In the genomic region with DNA sequence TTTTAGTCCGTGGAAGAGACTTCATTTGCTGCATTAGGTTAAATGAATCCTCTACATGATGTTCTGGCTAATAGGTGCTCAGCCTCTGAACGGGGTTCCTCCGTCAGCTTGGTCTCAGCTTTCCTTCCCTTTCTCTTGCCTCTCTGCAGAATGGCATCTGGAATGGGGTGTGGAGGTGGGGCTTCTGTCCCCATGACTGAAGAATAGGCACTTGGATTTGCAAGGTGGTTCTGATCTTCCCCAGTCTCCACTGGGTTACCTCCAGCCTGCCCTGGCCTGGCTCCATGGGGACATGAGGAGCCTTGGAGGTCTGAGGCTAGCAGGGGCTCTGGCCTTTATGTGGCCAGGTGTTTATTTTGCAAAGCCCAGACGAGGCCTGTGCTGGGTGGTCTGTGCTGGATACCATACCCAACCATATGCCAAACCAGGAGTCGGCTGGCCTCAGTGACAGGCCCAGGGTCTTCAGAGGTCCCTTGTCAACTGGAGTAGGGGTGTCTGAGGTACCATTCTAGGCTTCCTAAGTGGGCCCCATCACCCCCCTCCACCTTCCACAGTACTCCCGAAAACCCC, we compare ENCODE assay signal across 22 cellular contexts. TPM values are rescaled to one million over a fixed set of nuclear protein-coding genes. Genes with fewer than 3 reads are reported as not detected.
A peak's percentile ranks its signal among the peaks of the same experiment; 100 is the strongest.
DNase-seq lines count a peak whose midpoint lies in the region; ATAC-seq, FAIRE-seq and TF ChIP-seq lines count a peak whose summit lies in the region.
"Had no signal": no experiment of that assay in that cellular context is flagged by ENCODE, and none has a peak within 500 bp of the region (broad histone marks: within the 10 kb centered on the region; RNA-seq: fewer than 3 reads in every experiment).

No MANE protein-coding gene starts in this region.

- 70% methylated on average over 6 of the region's 6 CpGs for WGBS in K562 (ENCODE audit: insufficient coverage, low coverage, missing lambda C conversion rate)
- 93 to 94% methylated on average over 2 to 6 of the region's 6 CpGs for WGBS in endodermal cell (ENCODE audit: insufficient coverage in 1 of 2, insufficient read length in 1 of 2), 2 experiments
- WGBS in trophoblast cell (ENCODE audit: extremely low coverage, insufficient coverage, insufficient read length) = no CpG with 5 or more reads among the region's 6 CpGs

- H3K27ac ChIP-seq in K562 (ENCODE audit: extremely low read depth, low read depth, low read length) (no peak overlapping the region), endodermal cell (ENCODE audit: low read depth, low read length) (no peak overlapping the region), trophoblast cell (ENCODE audit: low read depth, low read length) (no peak overlapping the region), vagina (no peak overlapping the region), SJCRH30 (no peak overlapping the region)
- H3K27ac ChIP-seq: BLaER1, C4-2B had no signal

- no peak overlapping the region for H3K14ac ChIP-seq in trophoblast cell (ENCODE audit: low read length)

- no peak for TF ChIP-seq POLR2A in K562 (conservative IDR thresholded peaks at IDR 0.05)
- TF ChIP-seq POLR2A in vagina (IDR thresholded peaks at IDR 0.05) = no peak

- no TSS peak for BruUV-seq in K562 (replicated peaks; lab: Mats Ljungman, UMichigan)

- H3K79me2 ChIP-seq in K562 (ENCODE audit: control insufficient read depth, insufficient read depth, low read length) (no peaks in the 10 kb centered on the region), trophoblast cell (ENCODE audit: control insufficient read depth, insufficient read depth, low read length, poor library complexity) (no peaks in the 10 kb centered on the region)

- in situ Hi-C loops in K562 (cut with MboI) = no loop called here

- peak overlapping the region; percentile 55 for H2BK12ac ChIP-seq in trophoblast cell (ENCODE audit: low read length)

- H3K79me1 ChIP-seq in trophoblast cell (ENCODE audit: low read length) = peaks cover 14% of the 10 kb centered on the region

- intact Hi-C loops in K562 (cut with micrococcal nuclease) = no loop called here
- intact Hi-C loops in vagina (cut with DNase I) = no loop called here

- no peak overlapping the region for H3K4me2 ChIP-seq in K562 (ENCODE audit: insufficient read depth, low read length)
- no peak overlapping the region for H3K4me2 ChIP-seq in trophoblast cell (ENCODE audit: low read length)
- H3K4me2 ChIP-seq: BLaER1 had no signal

- H4K12ac ChIP-seq in trophoblast cell (ENCODE audit: low read depth, low read length) = no peak overlapping the region

- H3K36me3 Mint-ChIP-seq in endodermal cell (ENCODE audit: low read depth) = no peaks in the 10 kb centered on the region
- H3K36me3 Mint-ChIP-seq: CD4-positive, CD25-positive, alpha-beta regulatory T cell; CD8-positive, alpha-beta T cell had no signal

- no peak overlapping the region for H3K18ac ChIP-seq in trophoblast cell (ENCODE audit: low read length)

- DNase-seq in K562 (ENCODE audit: extremely low read depth in 1 of 4, low spot score in 3 of 4) (no peak), endodermal cell (peak; percentile 24), trophoblast cell (no peak), vagina (ENCODE audit: extremely low spot score in 2 of 2) (peak; percentile 77 to 79), SJCRH30 (no peak), 8988T (no peak)
- DNase-seq in activated CD4-positive, CD25-positive, alpha-beta regulatory T cell (lab: John Stamatoyannopoulos, UW) = no peak
- DNase-seq: Caco-2; CD4-positive, CD25-positive, alpha-beta regulatory T cell; CD8-positive, alpha-beta T cell; DMS79; EL; GDM1; GOT3; H7; HCEC 1CT had no signal

- H3K9ac ChIP-seq in K562 (ENCODE audit: insufficient read depth in 1 of 2, low read depth in 2 of 2, low read length in 2 of 2) (no peak overlapping the region), endodermal cell (ENCODE audit: extremely low read depth, low read length, poor library complexity, severe bottlenecking) (no peak overlapping the region), trophoblast cell (ENCODE audit: low read length) (no peak overlapping the region)
- H3K9ac ChIP-seq: BLaER1 had no signal

- H2BK120ac ChIP-seq in trophoblast cell (ENCODE audit: insufficient read depth, low read length, poor library complexity) = no peak overlapping the region

- CTCF ChIA-PET in K562 (lab: Yijun Ruan, JAX; ENCODE audit: low intra/inter-chr PET ratio) = no interaction called here

- H3K4ac ChIP-seq in trophoblast cell (ENCODE audit: low read depth, low read length) = no peak overlapping the region

- H3K4me3 Mint-ChIP-seq in endodermal cell = no peak overlapping the region
- H3K4me3 Mint-ChIP-seq: B cell; CD4-positive, CD25-positive, alpha-beta regulatory T cell; CD8-positive, alpha-beta T cell had no signal

- H3K23ac ChIP-seq in trophoblast cell (ENCODE audit: low read length) = no peak overlapping the region

- peaks cover 9 to 12% of the 10 kb centered on the region in 2 experiments for H3K4me1 ChIP-seq in K562 (replicated peaks in 1 of 2; ENCODE audit: control insufficient read depth in 2 of 2, insufficient read depth in 2 of 2, low read length in 2 of 2)
- peaks cover 11% of the 10 kb centered on the region for H3K4me1 ChIP-seq in endodermal cell (ENCODE audit: control insufficient read depth, insufficient read depth, low read length)
- H3K4me1 ChIP-seq in trophoblast cell (ENCODE audit: control insufficient read depth in 1 of 2, insufficient read depth in 2 of 2, low read length in 2 of 2) = peaks cover 13 to 14% of the 10 kb centered on the region in 2 experiments
- peaks cover 1% of the 10 kb centered on the region for H3K4me1 ChIP-seq in vagina
- peaks cover 15% of the 10 kb centered on the region for H3K4me1 ChIP-seq in SJCRH30
- H3K4me1 ChIP-seq: BLaER1 had no signal

- no peak for ATAC-seq in K562
- ATAC-seq: CD8-positive, alpha-beta T cell; GM12878 had no signal

- H3K9me3 Mint-ChIP-seq in endodermal cell = peaks cover 9% of the 10 kb centered on the region
- H3K9me3 Mint-ChIP-seq: CD4-positive, CD25-positive, alpha-beta regulatory T cell; CD8-positive, alpha-beta T cell had no signal

- TF ChIP-seq RAD21 in K562 (CRISPR knock-in tag; conservative IDR thresholded peaks at IDR 0.05 in 1 of 2, IDR thresholded peaks at IDR 0.05 in 1 of 2) = no peak

- H2AFZ ChIP-seq in K562 (ENCODE audit: low read depth, low read length) (peak overlapping the region; percentile 95), trophoblast cell (ENCODE audit: insufficient read depth, low read length, poor library complexity) (no peak overlapping the region)

- H3K27me3 Mint-ChIP-seq in endodermal cell (ENCODE audit: insufficient read depth) = peaks cover 2% of the 10 kb centered on the region

- peak overlapping the region; percentile 71 for H4K91ac ChIP-seq in trophoblast cell (ENCODE audit: low read depth, low read length)

- H4K8ac ChIP-seq in trophoblast cell (ENCODE audit: low read depth, low read length) = no peak overlapping the region

- H4K20me1 ChIP-seq in K562 (replicated peaks; ENCODE audit: control insufficient read depth, insufficient read depth, low read length) = no peaks in the 10 kb centered on the region
- H4K20me1 ChIP-seq: BLaER1 had no signal

- no peak overlapping the region for H3K27ac Mint-ChIP-seq in endodermal cell
- H3K27ac Mint-ChIP-seq: B cell; CD4-positive, CD25-positive, alpha-beta regulatory T cell; CD8-positive, alpha-beta T cell had no signal

- no peak overlapping the region for H2AK5ac ChIP-seq in trophoblast cell (ENCODE audit: low read length)

- TF ChIP-seq CTCF in K562 (IDR thresholded peaks at IDR 0.05 in 2 of 3, conservative IDR thresholded peaks at IDR 0.05 in 1 of 3; ENCODE audit: insufficient read depth in 2 of 3, low read depth in 1 of 3, low read length in 3 of 3) (no peak), endodermal cell (conservative IDR thresholded peaks at IDR 0.05) (no peak), vagina (IDR thresholded peaks at IDR 0.05) (no peak)

- H3K4me1 Mint-ChIP-seq in endodermal cell = peaks cover 24% of the 10 kb centered on the region
- H3K4me1 Mint-ChIP-seq: CD4-positive, CD25-positive, alpha-beta regulatory T cell had no signal

- H2BK5ac ChIP-seq in trophoblast cell (ENCODE audit: low read depth, low read length, poor library complexity) = no peak overlapping the region

- no peaks in the 10 kb centered on the region for H3K9me1 ChIP-seq in K562 (ENCODE audit: control insufficient read depth, insufficient read depth, low read length)

- H3K4me3 ChIP-seq in K562 (no peak overlapping the region), endodermal cell (ENCODE audit: low read length) (no peak overlapping the region), trophoblast cell (ENCODE audit: low read depth, low read length) (no peak overlapping the region), vagina (no peak overlapping the region), SJCRH30 (no peak overlapping the region)
- H3K4me3 ChIP-seq: BLaER1, GM12878 had no signal

- H3K27me3 ChIP-seq in K562 (ENCODE audit: control insufficient read depth in 2 of 2, insufficient read depth in 2 of 2, low read length in 2 of 2) (no peaks in the 10 kb centered on the region), endodermal cell (ENCODE audit: control insufficient read depth, insufficient read depth, low read length, poor library complexity, severe bottlenecking) (no peaks in the 10 kb centered on the region), trophoblast cell (ENCODE audit: insufficient read depth, low read length) (no peaks in the 10 kb centered on the region), vagina (no peaks in the 10 kb centered on the region), SJCRH30 (no peaks in the 10 kb centered on the region)
- H3K27me3 ChIP-seq: BLaER1 had no signal

- no peak for FAIRE-seq in K562 (lab: Jason Lieb, UNC)
- FAIRE-seq: A204.1, GM12878, GM19239 had no signal

- H3K9me3 ChIP-seq in K562 (replicated peaks; ENCODE audit: control insufficient read depth, insufficient read depth, low read depth, low read length) (no peaks in the 10 kb centered on the region), endodermal cell (ENCODE audit: control insufficient read depth, low read length) (peaks cover 13% of the 10 kb centered on the region), trophoblast cell (ENCODE audit: insufficient read depth, low read depth, low read length) (peaks cover 2% of the 10 kb centered on the region), vagina (no peaks in the 10 kb centered on the region), SJCRH30 (replicated peaks) (no peaks in the 10 kb centered on the region; the same call in 1 of the 2 replicates)
- H3K9me3 ChIP-seq: Caco-2 had no signal

- POLR2A ChIA-PET in K562 (lab: Yijun Ruan, JAX) = interaction anchor here (0.8 to 1.6 kb wide), 3 partner anchors 10 to 29 kb away, joined by 3 to 7 read pairs (median 5); no protein-coding TSS in a partner anchor

- TF ChIP-seq EP300 in K562 (IDR thresholded peaks at IDR 0.05; ENCODE audit: low read length) = no peak

- H3K36me3 ChIP-seq in K562 (ENCODE audit: control insufficient read depth, insufficient read depth, low read length) = no peaks in the 10 kb centered on the region
- H3K36me3 ChIP-seq in endodermal cell (ENCODE audit: control insufficient read depth, insufficient read depth, low read length) = no peaks in the 10 kb centered on the region
- H3K36me3 ChIP-seq in trophoblast cell (ENCODE audit: control insufficient read depth in 1 of 2, insufficient read depth in 2 of 2, low read length in 2 of 2) = no peaks in the 10 kb centered on the region
- no peaks in the 10 kb centered on the region for H3K36me3 ChIP-seq in vagina
- no peaks in the 10 kb centered on the region for H3K36me3 ChIP-seq in SJCRH30
- H3K36me3 ChIP-seq: BLaER1 had no signal

RNA-seq across cellular contexts. Expression of a gene that starts 28.2 kb away (rescaled TPM):
- total RNA-seq in K562 (2011; cell fraction: chromatin; rRNA removed; ENCODE audit: low replicate concordance) = 58.1 and 78.2 TPM in 2 replicates
- total RNA-seq in K562 (2011; cell fraction: nucleolus; rRNA removed) = 57.9 and 60.0 TPM in 2 replicates
- total RNA-seq in K562 (2011; cell fraction: nucleoplasm; rRNA removed) = 87.9 and 89.5 TPM in 2 replicates
- total RNA-seq in K562 (2014; rRNA removed) (13.4 and 18.7 TPM in 2 replicates), K562 (2014; rRNA removed; fragmentation: Illumina TruSeq; extraction: Trizol) (23.2 and 31.2 TPM in 2 replicates), K562 (2015; rRNA removed; fragmentation: Illumina TruSeq; extraction: Trizol) (31.0 and 31.3 TPM in 2 replicates), K562 (2021) (45.1 and 46.0 TPM in 2 replicates), endodermal cell (100 to 1,000 TPM; 285 to 291 TPM), vagina (172 TPM)
- polyA plus RNA-seq in K562 (2011; rRNA removed) (139 and 167 TPM in 2 replicates), K562 (2014; fragmentation: Illumina TruSeq; extraction: Trizol) (53.9 and 64.5 TPM in 2 replicates), K562 (2014; fragmentation: Nextera tagmentation; extraction: Ambion mirVana) (100 to 1,000 TPM; 141 to 157 TPM), K562 (2014; rRNA removed) (50.1 and 64.3 TPM in 2 replicates)
- 50.0 and 148 TPM in 2 replicates for polyA plus RNA-seq in K562 (2011; cell fraction: cytosol; rRNA removed)
- 31.2 and 52.6 TPM in 2 replicates for polyA plus RNA-seq in K562 (2011; cell fraction: nucleus; rRNA removed)
- polyA plus RNA-seq in K562 (2012) = 55.6 and 56.3 TPM in 2 replicates
- polyA minus RNA-seq in K562 (2011; rRNA and poly(A)+ RNA removed) = 76.5 and 97.3 TPM in 2 replicates
- 21.9 and 33.3 TPM in 2 replicates for polyA minus RNA-seq in K562 (2011; cell fraction: cytosol; rRNA and poly(A)+ RNA removed)
- polyA minus RNA-seq in K562 (2011; cell fraction: nucleus; rRNA and poly(A)+ RNA removed) = 15.9 and 29.5 TPM in 2 replicates
- polyA plus RNA-seq in endodermal cell (2013, experiment 1 of 2) = 225 TPM
- polyA plus RNA-seq in endodermal cell (2013, experiment 2 of 2) = 221 TPM
- polyA plus RNA-seq in trophoblast cell (2013) = 756 and 800 TPM in 2 replicates
- 121 and 133 TPM in 2 replicates for total RNA-seq in SJCRH30 (2014; rRNA removed; shearing (Covaris generic))

Comparison
In these comparisons a context has a peak if more than half of its experiments do, and no peak if none do; other contexts are left out.
1. DNase-seq: peak in endodermal cell (single experiment) and vagina (2 of 2); none in K562 (0 of 4), trophoblast cell (0 of 2), SJCRH30 (0 of 2), 8988T (single experiment) and activated CD4-positive, CD25-positive, alpha-beta regulatory T cell (0 of 4).